In genomic region chr11:94537051-94537600, GRCh38 we compare ENCODE assay signal across 16 cellular contexts. TPM values are rescaled to one million over a fixed set of nuclear protein-coding genes. Genes with fewer than 3 reads are reported as not detected.
DNase-seq lines count a peak whose midpoint lies in the region; ATAC-seq and TF ChIP-seq lines count a peak whose summit lies in the region.
"Had no signal": no experiment of that assay in that cellular context is flagged by ENCODE, and none has a peak within 500 bp of the region (broad histone marks: within the 10 kb centered on the region; RNA-seq: fewer than 3 reads in every experiment).

No MANE protein-coding gene starts in this region.

- H4K20me1 ChIP-seq in smooth muscle cell (ENCODE audit: low read depth): no peaks in the 10 kb centered on the region

- no peaks in the 10 kb centered on the region for H3K27me3 ChIP-seq in RWPE2 (ENCODE audit: insufficient read depth, poor library complexity, severe bottlenecking)
- H3K27me3 ChIP-seq in smooth muscle cell (ENCODE audit: low read depth): no peaks in the 10 kb centered on the region
- H3K27me3 ChIP-seq: right atrium auricular region had no signal

- no peaks in the 10 kb centered on the region for H3K36me3 Mint-ChIP-seq in activated CD4-positive, alpha-beta T cell treated with anti-CD3 and anti-CD28 coated beads for 36 hours (ENCODE audit: low read depth)
- H3K36me3 Mint-ChIP-seq: activated naive CD8-positive, alpha-beta T cell treated with anti-CD3 and anti-CD28 coated beads, Interleukin-2, amount 10 ng/mL, durations not matched to agents 7 days and 5 days; CD8-positive, alpha-beta T cell had no signal

- no peaks in the 10 kb centered on the region for H3K79me2 ChIP-seq in smooth muscle cell (ENCODE audit: low read depth)

- H3K4me3 ChIP-seq in RWPE2 (ENCODE audit: severe bottlenecking) (no peak overlapping the region), fibroblast of pulmonary artery (replicated peaks; ENCODE audit: low read depth, low read length) (no peak overlapping the region), smooth muscle cell (no peak overlapping the region)
- H3K4me3 ChIP-seq: right atrium auricular region had no signal

- peak; percentile 51; the same call in 1 of the 3 replicates for ATAC-seq in RWPE2 (ENCODE audit: low read depth)
- ATAC-seq in activated CD4-positive, alpha-beta T cell treated with anti-CD3 and anti-CD28 coated beads for 36 hours: no peak
- ATAC-seq: CD8-positive, alpha-beta T cell; stimulated activated naive CD8-positive, alpha-beta T cell treated with anti-CD3 and anti-CD28 coated beads, Interleukin-15, Interleukin-2, amounts not matched to agents 100 U/mL and 50 U/mL, for 24 hours had no signal

- POLR2A ChIA-PET in activated CD4-positive, alpha-beta T cell treated with anti-CD3 and anti-CD28 coated beads for 36 hours (lab: Charles Lee): no interaction called here

- no peak overlapping the region for H2AFZ ChIP-seq in smooth muscle cell (ENCODE audit: low read depth)

- TF ChIP-seq CTCF in RWPE2 (IDR thresholded peaks at IDR 0.05; ENCODE audit: poor library complexity, severe bottlenecking) (no peak), fibroblast of pulmonary artery (IDR thresholded peaks at IDR 0.05; ENCODE audit: low read length, missing control alignments) (no peak), smooth muscle cell (IDR thresholded peaks at IDR 0.05; ENCODE audit: borderline replicate concordance, insufficient read depth, poor library complexity, severe bottlenecking) (no peak), GM10266 (IDR thresholded peaks at IDR 0.05; ENCODE audit: control insufficient read depth, insufficient read depth, low read depth, missing control alignments) (no peak)

- H3K9me3 Mint-ChIP-seq in activated CD4-positive, alpha-beta T cell treated with anti-CD3 and anti-CD28 coated beads for 36 hours (ENCODE audit: low read depth): no peaks in the 10 kb centered on the region
- H3K9me3 Mint-ChIP-seq: activated naive CD8-positive, alpha-beta T cell treated with anti-CD3 and anti-CD28 coated beads, Interleukin-2, amount 10 ng/mL, durations not matched to agents 7 days and 5 days; CD8-positive, alpha-beta T cell; nephron had no signal

- intact Hi-C loops in activated CD4-positive, alpha-beta T cell treated with anti-CD3 and anti-CD28 coated beads for 36 hours (cut with DNase I, micrococcal nuclease): no loop called here

- H3K27ac ChIP-seq in RWPE2 (ENCODE audit: poor library complexity, severe bottlenecking) (no peak overlapping the region), smooth muscle cell (ENCODE audit: low read depth) (no peak overlapping the region)

- 59% methylated on average over 3 of the region's 3 CpGs for WGBS in smooth muscle cell (ENCODE audit: low lambda C conversion rate)

- H3K27ac Mint-ChIP-seq in activated CD4-positive, alpha-beta T cell treated with anti-CD3 and anti-CD28 coated beads for 36 hours: no peak overlapping the region
- H3K27ac Mint-ChIP-seq: activated naive CD8-positive, alpha-beta T cell treated with anti-CD3 and anti-CD28 coated beads, Interleukin-2, amount 10 ng/mL, durations not matched to agents 7 days and 5 days; CD8-positive, alpha-beta T cell; nephron had no signal

- H3K9me3 ChIP-seq in RWPE2 (ENCODE audit: severe bottlenecking) (no peaks in the 10 kb centered on the region), smooth muscle cell (replicated peaks; ENCODE audit: low read depth) (no peaks in the 10 kb centered on the region)
- H3K9me3 ChIP-seq: right atrium auricular region had no signal

- peak overlapping the region; percentile 13 for H3K4me2 ChIP-seq in smooth muscle cell

- H3K9ac ChIP-seq in smooth muscle cell (ENCODE audit: low read depth): no peak overlapping the region

- DNase-seq in EL (peak; percentile 57), RWPE2 (ENCODE audit: low spot score) (no peak), fibroblast of pulmonary artery (ENCODE audit: low read depth) (peak; percentile 64), smooth muscle cell (lab: John Stamatoyannopoulos, UW; ENCODE audit: unreplicated experiment) (no peak), A172 (ENCODE audit: low spot score) (no peak), SKM-1 (lab: John Stamatoyannopoulos, UW; ENCODE audit: unreplicated experiment) (no peak), GM10266 (ENCODE audit: extremely low spot score) (no peak)
- no peak for DNase-seq in activated CD4-positive, alpha-beta T cell treated with anti-CD3 and anti-CD28 coated beads for 36 hours
- DNase-seq: activated naive CD8-positive, alpha-beta T cell treated with anti-CD3 and anti-CD28 coated beads, Interleukin-2, amount 10 ng/mL, durations not matched to agents 7 days and 5 days; activated T-cell treated with anti-CD3 and anti-CD28 coated beads, Interleukin-2, amount 50 U/mL, for 1 hour; CD8-positive, alpha-beta T cell; glutamatergic neuron; NCI-H1092 treated with DMSO at 0.1 percent for 48 hours; stimulated activated naive CD8-positive, alpha-beta T cell treated with anti-CD3 and anti-CD28 coated beads, Interleukin-15, Interleukin-2, amounts not matched to agents 100 U/mL and 50 U/mL, for 24 hours had no signal

- H3K4me1 ChIP-seq in RWPE2 (ENCODE audit: insufficient read depth, poor library complexity, severe bottlenecking) (no peaks in the 10 kb centered on the region), smooth muscle cell (ENCODE audit: low read depth) (no peaks in the 10 kb centered on the region)

- H3K4me1 Mint-ChIP-seq in activated CD4-positive, alpha-beta T cell treated with anti-CD3 and anti-CD28 coated beads for 36 hours: peaks cover 2% of the 10 kb centered on the region
- H3K4me1 Mint-ChIP-seq: nephron had no signal

- CTCF ChIA-PET in activated CD4-positive, alpha-beta T cell treated with anti-CD3 and anti-CD28 coated beads for 36 hours (lab: Charles Lee): no interaction called here

- H3K4me3 Mint-ChIP-seq in activated CD4-positive, alpha-beta T cell treated with anti-CD3 and anti-CD28 coated beads for 36 hours: no peak overlapping the region
- H3K4me3 Mint-ChIP-seq: activated naive CD8-positive, alpha-beta T cell treated with anti-CD3 and anti-CD28 coated beads, Interleukin-2, amount 10 ng/mL, durations not matched to agents 7 days and 5 days; CD8-positive, alpha-beta T cell; nephron had no signal

- no peaks in the 10 kb centered on the region for H3F3A ChIP-seq in smooth muscle cell (ENCODE audit: low read depth)

- peaks cover 11% of the 10 kb centered on the region for H3K27me3 Mint-ChIP-seq in activated CD4-positive, alpha-beta T cell treated with anti-CD3 and anti-CD28 coated beads for 36 hours

- no peaks in the 10 kb centered on the region for H3K36me3 ChIP-seq in RWPE2 (ENCODE audit: low read depth)
- no peaks in the 10 kb centered on the region for H3K36me3 ChIP-seq in smooth muscle cell (ENCODE audit: low read depth)
- H3K36me3 ChIP-seq: right atrium auricular region had no signal

RNA-seq across cellular contexts. Expression of gene FUT4, which starts 6.6 kb away (rescaled TPM):
- total RNA-seq in smooth muscle cell: 5.7 and 7.2 TPM in 2 replicates
- 4.4 and 5.1 TPM in 2 replicates for polyA plus RNA-seq in smooth muscle cell
- 1.00 and 1.2 TPM in 2 replicates for total RNA-seq in A172 (2014; rRNA removed; shearing (Covaris generic))
- total RNA-seq in activated CD4-positive, alpha-beta T cell treated with anti-CD3 and anti-CD28 coated beads for 36 hours: 1 to 10 TPM; 4.4 to 4.9 TPM

RNA-seq across cellular contexts. Expression of gene C11orf97, which starts 24.9 kb away (rescaled TPM):
- not detected in 2 replicates for total RNA-seq in smooth muscle cell
- not detected in 2 replicates for polyA plus RNA-seq in smooth muscle cell
- not detected in 2 replicates for total RNA-seq in A172 (2014; rRNA removed; shearing (Covaris generic))
- total RNA-seq in activated CD4-positive, alpha-beta T cell treated with anti-CD3 and anti-CD28 coated beads for 36 hours: not detected
- total RNA-seq: activated naive CD8-positive, alpha-beta T cell treated with anti-CD3 and anti-CD28 coated beads, Interleukin-2, amount 10 ng/mL, durations not matched to agents 7 days and 5 days; CD8-positive, alpha-beta T cell; right atrium auricular region had no signal

RNA-seq across cellular contexts. Expression of gene PIWIL4, which starts 30.0 kb away (rescaled TPM):
- 2.9 and 3.1 TPM in 2 replicates for total RNA-seq in smooth muscle cell
- 0.88 and 2.9 TPM in 2 replicates for polyA plus RNA-seq in smooth muscle cell
- 0.24 and 3.2 TPM in 2 replicates for total RNA-seq in A172 (2014; rRNA removed; shearing (Covaris generic))
- under 1 TPM; 0.37 to 0.48 TPM for total RNA-seq in activated CD4-positive, alpha-beta T cell treated with anti-CD3 and anti-CD28 coated beads for 36 hours

RNA-seq across cellular contexts. Expression of gene ANKRD49, which starts 43.3 kb away (rescaled TPM):
- total RNA-seq in smooth muscle cell: 20.3 and 31.8 TPM in 2 replicates
- polyA plus RNA-seq in smooth muscle cell: 13.6 and 13.7 TPM in 2 replicates
- 13.2 and 22.7 TPM in 2 replicates for total RNA-seq in A172 (2014; rRNA removed; shearing (Covaris generic))
- 10 to 100 TPM; 20.8 to 22.4 TPM for total RNA-seq in activated CD4-positive, alpha-beta T cell treated with anti-CD3 and anti-CD28 coated beads for 36 hours

RNA-seq across cellular contexts. Expression of gene MRE11, which starts 43.5 kb away (rescaled TPM):
- 12.3 and 15.1 TPM in 2 replicates for total RNA-seq in smooth muscle cell
- polyA plus RNA-seq in smooth muscle cell: 5.1 and 6.7 TPM in 2 replicates
- total RNA-seq in A172 (2014; rRNA removed; shearing (Covaris generic)): 12.6 and 27.0 TPM in 2 replicates
- total RNA-seq in activated CD4-positive, alpha-beta T cell treated with anti-CD3 and anti-CD28 coated beads for 36 hours: 10 to 100 TPM; 36.8 to 51.3 TPM

Comparison
In these comparisons a context has a peak if more than half of its experiments do, and no peak if none do; other contexts are left out.
1. DNase-seq: peak in EL (single experiment) and fibroblast of pulmonary artery (single experiment); none in RWPE2 (single experiment), smooth muscle cell (single experiment), A172 (single experiment), activated CD4-positive, alpha-beta T cell treated with anti-CD3 and anti-CD28 coated beads for 36 hours (single experiment), SKM-1 (single experiment) and GM10266 (single experiment).